2 cellular contexts compared by ENCODE assay signal in genomic region chr1:15771836-15772516, GRCh38.
TF ChIP-seq lines count a peak whose summit lies in the region.

No MANE protein-coding gene starts in this region.

TF ChIP-seq in IMR-90, 13 proteins besides CTCF, POLR2A, EP300 and RAD21:
- TF ChIP-seq MAFK (IDR thresholded peaks at IDR 0.05; ENCODE audit: low read depth, low read length) = no peak
- no peak for TF ChIP-seq MXI1 (IDR thresholded peaks at IDR 0.05; ENCODE audit: borderline replicate concordance, low read depth, low read length)
- no peak for TF ChIP-seq NFE2L2 (IDR thresholded peaks at IDR 0.05; ENCODE audit: low read depth, low read length)
- TF ChIP-seq RFX5 (IDR thresholded peaks at IDR 0.05; ENCODE audit: low read depth, low read length) = no peak
- no peak for TF ChIP-seq CHD1 (IDR thresholded peaks at IDR 0.05; ENCODE audit: low read depth, low read length)
- TF ChIP-seq RCOR1 (IDR thresholded peaks at IDR 0.05; ENCODE audit: insufficient replicate concordance, low read length) = no peak
- TF ChIP-seq CEBPB (IDR thresholded peaks at IDR 0.05; ENCODE audit: low read depth, low read length) = no peak
- no peak for TF ChIP-seq SMC3 (IDR thresholded peaks at IDR 0.05; ENCODE audit: low read depth, low read length)
- no peak for TF ChIP-seq ELK1 (IDR thresholded peaks at IDR 0.05; ENCODE audit: borderline replicate concordance, low read depth, low read length)
- TF ChIP-seq USF2 (IDR thresholded peaks at IDR 0.05; ENCODE audit: low read depth, low read length) = no peak

TF ChIP-seq in WTC11, 78 proteins besides CTCF, POLR2A, EP300 and RAD21:
- TF ChIP-seq ZNF396 (CRISPR knock-in tag; IDR thresholded peaks at IDR 0.05; ENCODE audit: borderline replicate concordance) (no peak), ATF3 (CRISPR knock-in tag; conservative IDR thresholded peaks at IDR 0.05) (no peak), ZNF671 (CRISPR knock-in tag; IDR thresholded peaks at IDR 0.05) (no peak), FOXK1 (CRISPR knock-in tag; IDR thresholded peaks at IDR 0.05) (no peak), ZBTB43 (CRISPR knock-in tag; IDR thresholded peaks at IDR 0.05) (no peak), CREB1 (CRISPR knock-in tag; IDR thresholded peaks at IDR 0.05) (no peak), MYBL2 (CRISPR knock-in tag; IDR thresholded peaks at IDR 0.05) (no peak)
